8 cellular contexts compared by ENCODE assay signal in genomic region chr4:183261953-183262775, GRCh38. TPM values are rescaled to one million over a fixed set of nuclear protein-coding genes. Genes with fewer than 3 reads are reported as not detected.
A peak's percentile ranks its signal among the peaks of the same experiment; 100 is the strongest.
DNase-seq lines count a peak whose midpoint lies in the region; ATAC-seq, FAIRE-seq and TF ChIP-seq lines count a peak whose summit lies in the region.

No MANE protein-coding gene starts in this region.

- no peaks in the 10 kb centered on the region for H3K27me3 Mint-ChIP-seq in stimulated activated naive CD8-positive, alpha-beta T cell treated with anti-CD3 and anti-CD28 coated beads, Interleukin-15, amount 100 ng/mL, for 72 hours

- no peaks in the 10 kb centered on the region for H4K20me1 ChIP-seq in neural cell (ENCODE audit: insufficient read depth)

- H3K27ac ChIP-seq in Peyer's patch (peak overlapping the region in 2 of 4 donors; percentile 16 to 56), neural cell (ENCODE audit: low read length) (no peak overlapping the region)

- no peaks in the 10 kb centered on the region for H3K9me3 ChIP-seq in Peyer's patch
- no peaks in the 10 kb centered on the region for H3K9me3 ChIP-seq in neural cell (ENCODE audit: low read length)

- TF ChIP-seq EP300 in neural cell (conservative IDR thresholded peaks at IDR 0.05; ENCODE audit: poor library complexity, severe bottlenecking): no peak

- H3K4me1 Mint-ChIP-seq in stimulated activated naive CD8-positive, alpha-beta T cell treated with anti-CD3 and anti-CD28 coated beads, Interleukin-15, amount 100 ng/mL, for 72 hours: peaks cover 9% of the 10 kb centered on the region

- H3K79me2 ChIP-seq in neural cell (replicated peaks; ENCODE audit: insufficient read depth, low read length): no peaks in the 10 kb centered on the region

- ATAC-seq in GM21447 (IDR thresholded peaks at IDR 0.05; ENCODE audit: unreplicated experiment): peak; percentile 97
- peak; percentile 94 for ATAC-seq in stimulated activated naive CD8-positive, alpha-beta T cell treated with anti-CD3 and anti-CD28 coated beads, Interleukin-15, amount 100 ng/mL, for 72 hours

- peak; percentile 43 to 91 (median 76) for TF ChIP-seq CTCF in Peyer's patch (IDR thresholded peaks at IDR 0.05)
- TF ChIP-seq CTCF in fibroblast of mammary gland (conservative IDR thresholded peaks at IDR 0.05; ENCODE audit: control insufficient read depth, insufficient read depth, low read depth, low read length): peak; percentile 91
- peak; percentile 84 for TF ChIP-seq CTCF in neural cell (IDR thresholded peaks at IDR 0.05; ENCODE audit: poor library complexity, severe bottlenecking)

- peak overlapping the region in 1 of 2 donors; percentile 88 for H3K27ac Mint-ChIP-seq in stimulated activated naive CD8-positive, alpha-beta T cell treated with anti-CD3 and anti-CD28 coated beads, Interleukin-15, amount 100 ng/mL, for 72 hours

- peak; percentile 54 for FAIRE-seq in HTR-8/SVneo (lab: Jason Lieb, UNC)

- H3F3A ChIP-seq in neural cell (ENCODE audit: insufficient read depth, low read length, poor library complexity, severe bottlenecking): no peaks in the 10 kb centered on the region

- H2AFZ ChIP-seq in neural cell (ENCODE audit: low read depth, low read length): no peak overlapping the region

- H3K4me3 ChIP-seq in Peyer's patch (no peak overlapping the region), fibroblast of mammary gland (ENCODE audit: control insufficient read depth, low read depth, low read length) (no peak overlapping the region), neural cell (ENCODE audit: low read length) (no peak overlapping the region)

- H3K4me3 Mint-ChIP-seq in stimulated activated naive CD8-positive, alpha-beta T cell treated with anti-CD3 and anti-CD28 coated beads, Interleukin-15, amount 100 ng/mL, for 72 hours: no peak overlapping the region

- no peak overlapping the region for H3K9ac ChIP-seq in neural cell (ENCODE audit: low read length)

- peak; percentile 87 for TF ChIP-seq RAD21 in neural cell (conservative IDR thresholded peaks at IDR 0.05)

- peak; percentile 85 for DNase-seq in DMS53 (lab: John Stamatoyannopoulos, UW)
- DNase-seq in HTR-8/SVneo (ENCODE audit: insufficient read length, low spot score): peak; percentile 75
- DNase-seq in Peyer's patch: peak; percentile 41 to 88 (median 74)
- DNase-seq in activated T-helper 1 cell treated with Interleukin-2 at 50 U/mL for 16 hours (ENCODE audit: low read depth): peak; percentile 34
- peak; percentile 78 for DNase-seq in fibroblast of mammary gland (ENCODE audit: low read depth)
- peak; percentile 70 to 80 for DNase-seq in stimulated activated naive CD8-positive, alpha-beta T cell treated with anti-CD3 and anti-CD28 coated beads, Interleukin-15, amount 100 ng/mL, for 72 hours

- no peaks in the 10 kb centered on the region for H3K9me3 Mint-ChIP-seq in stimulated activated naive CD8-positive, alpha-beta T cell treated with anti-CD3 and anti-CD28 coated beads, Interleukin-15, amount 100 ng/mL, for 72 hours

- H3K4me1 ChIP-seq in Peyer's patch: peaks cover 0 to 7% (median 0%) of the 10 kb centered on the region in 4 donors

- H3K9me2 ChIP-seq in neural cell (ENCODE audit: insufficient read depth, low read length): no peaks in the 10 kb centered on the region

- TF ChIP-seq POLR2A in Peyer's patch (IDR thresholded peaks at IDR 0.05): no peak

- peaks cover 0 to 9% (median 0%) of the 10 kb centered on the region in 3 donors for H3K36me3 ChIP-seq in Peyer's patch
- no peaks in the 10 kb centered on the region for H3K36me3 ChIP-seq in neural cell (ENCODE audit: insufficient read depth, low read length)

- H3K4me2 ChIP-seq in neural cell (ENCODE audit: low read length): no peak overlapping the region

- no peaks in the 10 kb centered on the region for H3K27me3 ChIP-seq in Peyer's patch
- no peaks in the 10 kb centered on the region for H3K27me3 ChIP-seq in neural cell (ENCODE audit: insufficient read depth, low read depth, low read length)

TF ChIP-seq in neural cell, 6 proteins besides CTCF, POLR2A, EP300 and RAD21:
- TF ChIP-seq SMC3 (conservative IDR thresholded peaks at IDR 0.05; ENCODE audit: poor library complexity): peak; percentile 81
- no peak for TF ChIP-seq REST (IDR thresholded peaks at IDR 0.05; ENCODE audit: borderline replicate concordance)

RNA-seq across cellular contexts. Expression of gene CLDN22, which starts 57.9 kb away (rescaled TPM):
- not detected for total RNA-seq in Peyer's patch
- not detected in 2 replicates for polyA plus RNA-seq in neural cell
- polyA minus RNA-seq in neural cell: not detected in 2 replicates

Comparison
In these comparisons a context has a peak if more than half of its experiments do, and no peak if none do; other contexts are left out.
1. DNase-seq: peak in every context shown above with its lines; median percentile 85 in DMS53; 78 in fibroblast of mammary gland; 75 in HTR-8/SVneo; 75 in stimulated activated naive CD8-positive, alpha-beta T cell treated with anti-CD3 and anti-CD28 coated beads, Interleukin-15, amount 100 ng/mL, for 72 hours; 74 in Peyer's patch; 34 in activated T-helper 1 cell treated with Interleukin-2 at 50 U/mL for 16 hours.